ENCODE assay signal across 1 cellular context in the genomic region with DNA sequence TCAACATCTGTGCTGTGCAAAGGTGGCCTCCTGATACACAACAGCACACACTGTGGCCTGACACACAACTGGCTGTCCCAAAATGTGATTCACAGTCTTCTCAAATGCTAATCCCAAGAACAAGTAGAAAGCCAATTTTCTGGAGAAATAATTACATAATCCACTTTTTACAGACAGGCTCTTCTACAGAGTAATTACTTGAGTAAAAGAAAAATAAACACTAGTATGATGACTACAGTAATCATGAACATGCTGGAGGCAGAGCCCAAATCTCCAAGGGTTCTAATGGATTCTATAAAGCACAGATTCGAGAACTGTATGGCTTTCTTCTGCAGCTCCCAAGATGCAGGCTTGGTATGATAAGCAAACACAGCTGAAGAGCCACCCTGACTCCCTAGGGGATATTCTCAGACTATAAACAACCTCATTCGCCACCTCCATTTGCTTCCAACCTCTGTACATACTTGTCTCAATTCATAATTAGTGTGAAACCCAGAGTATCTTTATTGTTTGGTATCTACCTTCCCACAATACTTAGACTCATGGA.
TF ChIP-seq lines count a peak whose summit lies in the region.

No MANE protein-coding gene starts in this region.

TF ChIP-seq in H1, 55 proteins besides CTCF, POLR2A, EP300 and RAD21:
- TF ChIP-seq CBX5 (IDR thresholded peaks at IDR 0.05; ENCODE audit: low read depth, low read length) (no peak), HDAC6 (IDR thresholded peaks at IDR 0.05; ENCODE audit: low read depth, low read length) (no peak), POLR2AphosphoS5 (IDR thresholded peaks at IDR 0.05; ENCODE audit: low read depth, low read length) (no peak), RXRA (IDR thresholded peaks at IDR 0.05; ENCODE audit: insufficient read depth, low read depth, low read length) (no peak), KDM4A (IDR thresholded peaks at IDR 0.05; ENCODE audit: low read depth, low read length, severe bottlenecking) (no peak), NRF1 (IDR thresholded peaks at IDR 0.05; ENCODE audit: low read depth, low read length) (no peak), FOSL1 (IDR thresholded peaks at IDR 0.05; ENCODE audit: insufficient read depth, low read depth, low read length) (no peak), SRF (IDR thresholded peaks at IDR 0.05; ENCODE audit: low read depth, low read length) (no peak), SP4 (IDR thresholded peaks at IDR 0.05; ENCODE audit: low read length) (no peak), TAF7 (optimal IDR thresholded peaks at IDR 0.05; ENCODE audit: borderline replicate concordance, low read depth, low read length) (no peak), NANOG (IDR thresholded peaks at IDR 0.05; ENCODE audit: insufficient read depth, low read depth, low read length, poor library complexity, severe bottlenecking) (no peak)
